ENCODE assay signal across 8 cellular contexts in the genomic region with DNA sequence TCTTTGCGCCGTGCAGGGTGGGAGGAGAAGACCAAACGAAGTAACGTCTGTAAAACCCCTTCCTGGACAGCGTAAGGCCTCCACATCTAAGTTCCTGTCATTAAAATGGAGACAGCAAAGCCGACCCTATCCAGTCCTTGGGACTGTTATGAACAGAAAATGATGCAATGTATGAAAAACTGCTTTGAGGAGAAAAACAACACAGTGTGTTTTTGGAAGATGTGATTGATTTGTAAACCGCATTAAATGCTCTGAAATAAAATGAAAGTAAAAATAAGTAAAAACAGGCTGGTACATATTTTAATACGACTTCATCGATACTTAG. TPM values are rescaled to one million over a fixed set of nuclear protein-coding genes. Genes with fewer than 3 reads are reported as not detected.
DNase-seq lines count a peak whose midpoint lies in the region; ATAC-seq, FAIRE-seq and TF ChIP-seq lines count a peak whose summit lies in the region.

No MANE protein-coding gene starts in this region.

- H3K79me1 ChIP-seq in H1 (ENCODE audit: low read depth, low read length): peaks cover 18% of the 10 kb centered on the region

- WGBS in H1 (ENCODE audit: extremely low coverage in 1 of 2, insufficient coverage in 1 of 2, insufficient read length in 1 of 2, insufficient replicate concordance in 2 of 2, low coverage in 1 of 2, low lambda C conversion rate in 2 of 2, missing lambda C conversion rate in 1 of 2), 2 experiments: 90% methylated on average over 9 of the region's 9 CpGs; no CpG with 5 or more reads in 1 of the 2 experiments

- H2BK120ac ChIP-seq in H1 (replicated peaks; ENCODE audit: low read depth, low read length): no peak overlapping the region

- H4K91ac ChIP-seq in H1 (replicated peaks; ENCODE audit: insufficient read length, low read length): no peak overlapping the region

- no peak overlapping the region for H4K8ac ChIP-seq in H1 (ENCODE audit: extremely low read depth, insufficient read depth, low read length)

- no peak for TF ChIP-seq POLR2A in H1 (IDR thresholded peaks at IDR 0.05; ENCODE audit: control extremely low read depth in 1 of 2, low read depth in 2 of 2, low read length in 2 of 2)

- no peak overlapping the region for H2BK15ac ChIP-seq in H1 (ENCODE audit: low read length)

- H2BK12ac ChIP-seq in H1 (ENCODE audit: low read depth, low read length): no peak overlapping the region

- no peak for TF ChIP-seq RAD21 in H1 (IDR thresholded peaks at IDR 0.05 in 1 of 2, conservative IDR thresholded peaks at IDR 0.05 in 1 of 2; ENCODE audit: low read depth in 2 of 2, low read length in 2 of 2)

- 0 out of 2 replicates have a peak, but pooled peaks cover 5% of the 10 kb centered on the region for H3K23me2 ChIP-seq in H1 (ENCODE audit: low read depth, low read length)

- peaks cover 22% of the 10 kb centered on the region for H3K27me3 Mint-ChIP-seq in progenitor cell of endocrine pancreas

- peak overlapping the region; percentile 84 for H3K4me3 Mint-ChIP-seq in progenitor cell of endocrine pancreas (ENCODE audit: low read depth)

- H3K27me3 ChIP-seq in OCI-LY3 (ENCODE audit: low read depth, low read length) (no peaks in the 10 kb centered on the region), H1 (replicated peaks in 1 of 4; ENCODE audit: control insufficient read depth in 3 of 4, extremely low read depth in 1 of 4, insufficient read depth in 3 of 4, low read length in 3 of 4) (peaks cover 0 to 7% (median 6%) of the 10 kb centered on the region in 4 experiments; a peak in 5 of 7 replicates)

- H3K4ac ChIP-seq in H1 (replicated peaks; ENCODE audit: insufficient read length, low read depth, low read length): no peak overlapping the region

- no peak overlapping the region for H4K5ac ChIP-seq in H1 (ENCODE audit: insufficient read length, low read depth, low read length)

- ATAC-seq in GM18867 (IDR thresholded peaks at IDR 0.05; ENCODE audit: unreplicated experiment): no peak

- H3K4me1 ChIP-seq in OCI-LY3 (ENCODE audit: low read length) (peaks cover 14% of the 10 kb centered on the region), H1 (replicated peaks in 1 of 4; ENCODE audit: control insufficient read depth in 3 of 4, insufficient read depth in 4 of 4, low read length in 3 of 4) (peaks cover 0 to 6% (median 3%) of the 10 kb centered on the region in 4 experiments)

- POLR2A ChIA-PET in H1 (lab: Charles Lee; ENCODE audit: partially characterized antibody): interaction anchor here (0.7 to 1.6 kb wide), 4 partner anchors 9 to 658 kb away, joined by 3 to 6 read pairs (median 4); no protein-coding TSS in a partner anchor

- TF ChIP-seq CTCF in GM12865 (IDR thresholded peaks at IDR 0.05; ENCODE audit: insufficient read depth, low read depth, low read length, missing control alignments) (no peak), OCI-LY3 (IDR thresholded peaks at IDR 0.05; ENCODE audit: low read depth, low read length) (no peak), H1 (IDR thresholded peaks at IDR 0.05; ENCODE audit: control extremely low read depth in 1 of 3, insufficient read depth in 1 of 3, low read depth in 1 of 3, low read length in 3 of 3) (no peak), progenitor cell of endocrine pancreas (IDR thresholded peaks at IDR 0.05; ENCODE audit: unreplicated experiment) (no peak)

- no peak overlapping the region for H2BK20ac ChIP-seq in H1 (ENCODE audit: low read length)

- no peak for TF ChIP-seq EP300 in H1 (IDR thresholded peaks at IDR 0.05; ENCODE audit: borderline replicate concordance in 1 of 2, low read depth in 2 of 2, low read length in 2 of 2)

- H3K23ac ChIP-seq in H1 (ENCODE audit: insufficient read length): no peak overlapping the region

- CTCF ChIA-PET in H1 (lab: Charles Lee; ENCODE audit: partially characterized antibody): interaction anchor here (1.3 to 2.3 kb wide), 4 partner anchors 10 to 184 kb away, joined by 3 to 8 read pairs (median 4); no protein-coding TSS in a partner anchor

- peaks cover 4% of the 10 kb centered on the region for H3K36me3 Mint-ChIP-seq in progenitor cell of endocrine pancreas (ENCODE audit: insufficient read depth)

- peak overlapping the region; percentile 88 for H3K4me3 ChIP-seq in GM12865 (ENCODE audit: low read depth, low read length)
- peak overlapping the region; percentile 97 for H3K4me3 ChIP-seq in OCI-LY3 (ENCODE audit: low read length)
- H3K4me3 ChIP-seq in H1 (ENCODE audit: extremely low read depth in 1 of 4, insufficient read depth in 2 of 4, low read depth in 3 of 4, low read length in 4 of 4): peak overlapping the region in 3 of 4 experiments; percentile 43 to 81 (median 79); a peak in 4 of 8 replicates

- H3K36me3 ChIP-seq in OCI-LY3 (replicated peaks; ENCODE audit: low read depth, low read length): peaks cover 5% of the 10 kb centered on the region
- no peaks in the 10 kb centered on the region; a peak in 1 of 8 replicates for H3K36me3 ChIP-seq in H1 (ENCODE audit: control insufficient read depth in 2 of 4, insufficient read depth in 4 of 4, low read length in 3 of 4)

- peak overlapping the region; percentile 65 for H3K9ac ChIP-seq in OCI-LY3 (ENCODE audit: low read length)
- H3K9ac ChIP-seq in H1 (replicated peaks in 1 of 4; ENCODE audit: extremely low read depth in 1 of 4, low read depth in 3 of 4, low read length in 3 of 4): no peak overlapping the region

- DNase-seq in GM12865 (ENCODE audit: low read depth): no peak
- no peak for DNase-seq in H1 (ENCODE audit: low read depth in 1 of 2, low spot score in 2 of 2)
- no peak for DNase-seq in progenitor cell of endocrine pancreas (ENCODE audit: low spot score, unreplicated experiment)
- DNase-seq in H4 (ENCODE audit: low spot score): no peak
- DNase-seq in LoVo (ENCODE audit: low spot score): no peak
- DNase-seq in amniotic stem cell (lab: John Stamatoyannopoulos, UW): no peak

- H4K20me1 ChIP-seq in OCI-LY3 (ENCODE audit: insufficient read depth, low read length) (peaks cover 12% of the 10 kb centered on the region), H1 (replicated peaks in 1 of 2; ENCODE audit: control insufficient read depth in 1 of 2, insufficient read depth in 2 of 2, low read length in 2 of 2) (peaks cover 8% of the 10 kb centered on the region in 2 experiments)

- no peak overlapping the region for H3K18ac ChIP-seq in H1 (ENCODE audit: extremely low read depth, low read length)

- H3K4me2 ChIP-seq in OCI-LY3 (ENCODE audit: low read length): peak overlapping the region; percentile 84
- H3K4me2 ChIP-seq in H1 (ENCODE audit: insufficient read depth in 1 of 2, low read depth in 2 of 2, low read length in 2 of 2): peak overlapping the region; percentile 39 to 89; a peak in 2 of 4 replicates

- no peak overlapping the region for H3K14ac ChIP-seq in H1 (ENCODE audit: insufficient read length)

- no peak for FAIRE-seq in H1 (lab: Jason Lieb, UNC)

- H3K27ac ChIP-seq in OCI-LY3 (ENCODE audit: low read length): no peak overlapping the region
- H3K27ac ChIP-seq in H1 (ENCODE audit: low read depth, low read length): no peak overlapping the region

- H2BK5ac ChIP-seq in H1 (ENCODE audit: low read depth, low read length): peak overlapping the region; percentile 26; the same call in 1 of the 2 replicates

- H2AK5ac ChIP-seq in H1 (ENCODE audit: low read depth, low read length): peak overlapping the region; percentile 86; the same call in 1 of the 2 replicates

- H2AFZ ChIP-seq in OCI-LY3 (ENCODE audit: low read depth, low read length) (no peak overlapping the region), H1 (ENCODE audit: low read length) (no peak overlapping the region)

- H3K27ac Mint-ChIP-seq in progenitor cell of endocrine pancreas: no peak overlapping the region

- H3K79me2 ChIP-seq in OCI-LY3 (ENCODE audit: low read length) (peaks cover 36% of the 10 kb centered on the region), H1 (ENCODE audit: control insufficient read depth in 1 of 2, insufficient read depth in 2 of 2, low read length in 2 of 2) (peaks cover 22 to 32% of the 10 kb centered on the region in 2 experiments)

- H3K9me3 ChIP-seq in OCI-LY3 (ENCODE audit: insufficient read depth, low read length) (no peaks in the 10 kb centered on the region), H1 (ENCODE audit: insufficient read depth in 2 of 2, low read depth in 1 of 2, low read length in 1 of 2) (peaks cover 6 to 7% of the 10 kb centered on the region in 2 experiments; a peak in 2 of 4 replicates)

- no peak overlapping the region for H3K56ac ChIP-seq in H1 (replicated peaks; ENCODE audit: insufficient read length, low read depth, low read length)

- no peaks in the 10 kb centered on the region for H3K9me3 Mint-ChIP-seq in progenitor cell of endocrine pancreas (ENCODE audit: low read depth)

- H3K4me1 Mint-ChIP-seq in progenitor cell of endocrine pancreas (ENCODE audit: low read depth): peaks cover 6% of the 10 kb centered on the region

TF ChIP-seq in H1, 55 proteins besides CTCF, POLR2A, EP300 and RAD21 (continues in another document):
- TF ChIP-seq TBP (IDR thresholded peaks at IDR 0.05; ENCODE audit: low read depth, low read length): no peak
- no peak for TF ChIP-seq KDM4A (IDR thresholded peaks at IDR 0.05; ENCODE audit: low read depth, low read length, severe bottlenecking)
- TF ChIP-seq TCF12 (IDR thresholded peaks at IDR 0.05; ENCODE audit: low read depth, low read length): no peak

RNA-seq across cellular contexts. Expression of gene URB1, which starts 0.8 kb away (rescaled TPM):
- total RNA-seq in H1 (2021; fragmentation: NEBNext Ultra II Directional; extraction: Animal tissue kit (Norgen Biotek cat#: 25700)): 28.2 and 28.9 TPM in 2 replicates
- polyA plus RNA-seq in H1 (2011; rRNA removed): 8.1 and 10.1 TPM in 2 replicates
- 8.1 TPM for polyA plus RNA-seq in H1 (2011; cell fraction: cytosol; rRNA removed)
- polyA plus RNA-seq in H1 (2011; cell fraction: nucleus; rRNA removed): 19.7 TPM
- 13.8 to 16.7 TPM (median 15.8 TPM) in 4 replicates for polyA plus RNA-seq in H1 (2012, experiment 1 of 2)
- polyA plus RNA-seq in H1 (2012, experiment 2 of 2): 6.4 TPM
- 10.6 TPM for polyA plus RNA-seq in H1 (2013, experiment 1 of 2)
- polyA plus RNA-seq in H1 (2013, experiment 2 of 2): 9.4 TPM
- 31.1 and 35.5 TPM in 2 replicates for polyA minus RNA-seq in H1 (2011; rRNA and poly(A)+ RNA removed)
- 20.4 TPM for polyA minus RNA-seq in H1 (2011; cell fraction: cytosol; rRNA and poly(A)+ RNA removed)
- polyA minus RNA-seq in H1 (2011; cell fraction: nucleus; rRNA and poly(A)+ RNA removed): 29.3 TPM
- total RNA-seq in progenitor cell of endocrine pancreas: 17.0 and 17.1 TPM in 2 replicates
- total RNA-seq in H4 (2014; rRNA removed; shearing (Covaris generic)): 7.3 and 9.8 TPM in 2 replicates

RNA-seq across cellular contexts. Expression of gene EVA1C, which starts 18.9 kb away (rescaled TPM):
- 3.6 and 4.3 TPM in 2 replicates for total RNA-seq in H1 (2021; fragmentation: NEBNext Ultra II Directional; extraction: Animal tissue kit (Norgen Biotek cat#: 25700))
- polyA plus RNA-seq in H1 (2011; rRNA removed): 1.9 and 2.6 TPM in 2 replicates
- polyA plus RNA-seq in H1 (2011; cell fraction: cytosol; rRNA removed): 1.9 TPM
- 2.6 TPM for polyA plus RNA-seq in H1 (2011; cell fraction: nucleus; rRNA removed)
- 4.8 to 6.3 TPM (median 6.1 TPM) in 4 replicates for polyA plus RNA-seq in H1 (2012, experiment 1 of 2)
- polyA plus RNA-seq in H1 (2012, experiment 2 of 2): 4.0 TPM
- polyA plus RNA-seq in H1 (2013, experiment 1 of 2): 2.7 TPM
- polyA plus RNA-seq in H1 (2013, experiment 2 of 2): 2.5 TPM
- polyA minus RNA-seq in H1 (2011; rRNA and poly(A)+ RNA removed): 2.7 and 6.4 TPM in 2 replicates
- 1.3 TPM for polyA minus RNA-seq in H1 (2011; cell fraction: cytosol; rRNA and poly(A)+ RNA removed)
- 5.2 TPM for polyA minus RNA-seq in H1 (2011; cell fraction: nucleus; rRNA and poly(A)+ RNA removed)
- total RNA-seq in progenitor cell of endocrine pancreas: not detected in 2 replicates
- 3.8 and 7.9 TPM in 2 replicates for total RNA-seq in H4 (2014; rRNA removed; shearing (Covaris generic))
